Comparison of ENCODE assay signal across 8 cellular contexts in the genomic region with DNA sequence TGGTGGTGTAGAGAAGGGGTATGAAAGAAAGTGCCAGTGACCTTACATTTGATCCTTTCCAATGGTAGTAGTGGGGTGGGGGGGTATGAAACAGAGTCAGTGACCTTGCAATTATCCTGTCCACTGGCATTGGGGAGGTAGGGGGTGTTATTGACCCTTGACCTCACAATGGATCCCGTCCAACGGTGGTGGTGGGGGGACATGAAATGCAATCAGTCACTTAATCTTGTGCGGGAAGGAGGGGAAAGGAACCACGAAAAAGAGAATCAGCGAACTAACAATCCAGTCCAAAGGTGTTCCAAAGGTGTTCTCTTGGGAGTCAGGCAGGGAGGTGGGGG. TPM values are rescaled to one million over a fixed set of nuclear protein-coding genes. Genes with fewer than 3 reads are reported as not detected.
A peak's percentile ranks its signal among the peaks of the same experiment; 100 is the strongest.
DNase-seq lines count a peak whose midpoint lies in the region; ATAC-seq and TF ChIP-seq lines count a peak whose summit lies in the region.

No MANE protein-coding gene starts in this region.

- in situ Hi-C loops in astrocyte of the cerebellum (cut with HindIII; ENCODE audit: low sequenced_read_pairs) = no loop called here

- H3K27ac ChIP-seq in lower lobe of right lung (peak overlapping the region; percentile 82), tibial artery (peak overlapping the region; percentile 93 to 98)

- no peaks in the 10 kb centered on the region for H3K36me3 ChIP-seq in lower lobe of right lung
- H3K36me3 ChIP-seq in tibial artery = no peaks in the 10 kb centered on the region

- TF ChIP-seq CTCF in astrocyte of the cerebellum (IDR thresholded peaks at IDR 0.05; ENCODE audit: low read depth, low read length, missing control alignments) = no peak
- no peak for TF ChIP-seq CTCF in lower lobe of right lung (IDR thresholded peaks at IDR 0.05)
- TF ChIP-seq CTCF in tibial artery (IDR thresholded peaks at IDR 0.05) = no peak

- H3K9me3 ChIP-seq in lower lobe of right lung = no peaks in the 10 kb centered on the region
- H3K9me3 ChIP-seq in tibial artery = no peaks in the 10 kb centered on the region

- no peaks in the 10 kb centered on the region for H3K27me3 ChIP-seq in lower lobe of right lung (ENCODE audit: low read depth)
- no peaks in the 10 kb centered on the region for H3K27me3 ChIP-seq in tibial artery

- no peak for ATAC-seq in activated T-cell treated with anti-CD3 and anti-CD28 coated beads, Interleukin-2, amount 50 U/mL, for 4 hours
- ATAC-seq in lower lobe of right lung (no peak), GM18858 (IDR thresholded peaks at IDR 0.05; ENCODE audit: unreplicated experiment) (no peak)

- H3K4me1 ChIP-seq in lower lobe of right lung = peaks cover 6% of the 10 kb centered on the region
- H3K4me1 ChIP-seq in tibial artery = peaks cover 0 to 27% (median 0%) of the 10 kb centered on the region in 4 donors

- peaks cover 36% of the 10 kb centered on the region for H3K4me1 Mint-ChIP-seq in activated T-cell treated with anti-CD3 and anti-CD28 coated beads, Interleukin-2, amount 50 U/mL, for 4 hours (ENCODE audit: low read depth)

- DNase-seq in activated T-cell treated with anti-CD3 and anti-CD28 coated beads, Interleukin-2, amount 50 U/mL, for 4 hours = no peak
- DNase-seq in activated T-cell treated with anti-CD3 and anti-CD28 coated beads, Interleukin-2, amount 50 U/mL, for 48 hours = no peak
- DNase-seq in astrocyte of the cerebellum (ENCODE audit: low read depth) (no peak), lower lobe of right lung (no peak), tibial artery (no peak), HK-2 (ENCODE audit: unreplicated experiment) (no peak), dermis blood vessel endothelial cell (no peak)

- H3K9me3 Mint-ChIP-seq in activated T-cell treated with anti-CD3 and anti-CD28 coated beads, Interleukin-2, amount 50 U/mL, for 4 hours = no peaks in the 10 kb centered on the region

- H3K27me3 Mint-ChIP-seq in activated T-cell treated with anti-CD3 and anti-CD28 coated beads, Interleukin-2, amount 50 U/mL, for 4 hours (ENCODE audit: low read depth) = peaks cover 1% of the 10 kb centered on the region

- intact Hi-C loops in lower lobe of right lung (cut with DNase I) (no loop called here), tibial artery (cut with DNase I; ENCODE audit: low total_unique reads) (no loop called here)

- peak overlapping the region; percentile 83 for H3K4me3 Mint-ChIP-seq in activated T-cell treated with anti-CD3 and anti-CD28 coated beads, Interleukin-2, amount 50 U/mL, for 4 hours

- H3K4me3 ChIP-seq in astrocyte of the cerebellum (ENCODE audit: low read depth, low read length) (peak overlapping the region; percentile 52), lower lobe of right lung (peak overlapping the region; percentile 68), tibial artery (peak overlapping the region; percentile 83 to 89)

- H3K36me3 Mint-ChIP-seq in activated T-cell treated with anti-CD3 and anti-CD28 coated beads, Interleukin-2, amount 50 U/mL, for 4 hours (ENCODE audit: insufficient read depth) = no peaks in the 10 kb centered on the region

RNA-seq across cellular contexts. Expression of a gene that starts 0.6 kb away (rescaled TPM):
- total RNA-seq in activated T-cell treated with anti-CD3 and anti-CD28 coated beads, Interleukin-2, amount 50 U/mL, for 4 hours = 10 to 100 TPM; 12.5 to 13.3 (median 12.6) TPM
- total RNA-seq in lower lobe of right lung (22.3 TPM), dermis blood vessel endothelial cell (7.3 and 8.6 TPM in 2 replicates)
